Comparison of ENCODE assay signal across 8 cellular contexts in genomic region chr2:219218279-219219112, GRCh38. TPM values are rescaled to one million over a fixed set of nuclear protein-coding genes. Genes with fewer than 3 reads are reported as not detected.
DNase-seq lines count a peak whose midpoint lies in the region; ATAC-seq, FAIRE-seq and TF ChIP-seq lines count a peak whose summit lies in the region.

Gene ABCB6, minus strand, starts transcription at chr2:219218958. Its CDS starts 285 bp downstream, at chr2:219218673.

- no peak within 1 kb of the TSS for H2BK15ac ChIP-seq in H9 (ENCODE audit: low read depth, low read length)

- H3K36me3 Mint-ChIP-seq in H9 (ENCODE audit: insufficient read depth in 1 of 3, low read depth in 3 of 3) (peaks cover 25 to 59% (median 53%) of the 10 kb centered on the region in 3 experiments), astrocyte (ENCODE audit: low read depth, unreplicated experiment) (peaks cover 28% of the 10 kb centered on the region)

- H4K8ac ChIP-seq in H9 (replicated peaks; ENCODE audit: insufficient read length, low read depth, low read length) = no peak within 1 kb of the TSS

- H3K27ac ChIP-seq in H9 (ENCODE audit: insufficient read length, low read depth, low read length) (no peak within 1 kb of the TSS), astrocyte (ENCODE audit: low read depth, low read length) (peak within 1 kb of the TSS; percentile 79), right cardiac atrium (ENCODE audit: low read length) (peak within 1 kb of the TSS; percentile 79), uterus (peak within 1 kb of the TSS; percentile 61 to 82)

- H2BK20ac ChIP-seq in H9 (ENCODE audit: low read depth, low read length, poor library complexity, severe bottlenecking) = no peak within 1 kb of the TSS

- H3K27me3 ChIP-seq in H9 (ENCODE audit: insufficient read depth, low read length) (no peaks in the 10 kb centered on the region), astrocyte (ENCODE audit: insufficient read depth, low read length) (no peaks in the 10 kb centered on the region), right cardiac atrium (ENCODE audit: control insufficient read depth, insufficient read depth) (no peaks in the 10 kb centered on the region), uterus (no peaks in the 10 kb centered on the region)

- H3K27ac Mint-ChIP-seq in H9 (peak within 1 kb of the TSS; percentile 66 to 97 (median 79); a peak in 5 of 7 replicates), astrocyte (ENCODE audit: unreplicated experiment) (peak within 1 kb of the TSS; percentile 87)

- H3K4me2 ChIP-seq in H9 (ENCODE audit: insufficient read depth, insufficient read length, low read length) = peak within 1 kb of the TSS; percentile 75
- peak within 1 kb of the TSS; percentile 87 for H3K4me2 ChIP-seq in astrocyte (ENCODE audit: low read length)

- no peak within 1 kb of the TSS for H3T11ph ChIP-seq in H9 (ENCODE audit: low read length)

- peaks cover 19 to 23% of the 10 kb centered on the region in 2 experiments for H3K4me1 Mint-ChIP-seq in H9
- H3K4me1 Mint-ChIP-seq in astrocyte (ENCODE audit: low read depth, unreplicated experiment) = peaks cover 6% of the 10 kb centered on the region

- H4K5ac ChIP-seq in H9 (ENCODE audit: insufficient read length, low read depth, low read length) = no peak within 1 kb of the TSS

- H3K4ac ChIP-seq in H9 (ENCODE audit: low read depth, low read length) = no peak within 1 kb of the TSS

- H2AFZ ChIP-seq in H9 (ENCODE audit: low read length) (no peak within 1 kb of the TSS), astrocyte (ENCODE audit: low read depth, low read length) (peak within 1 kb of the TSS; percentile 71)

- H3K36me3 ChIP-seq in ES-I3 (ENCODE audit: insufficient read depth, low read length) (peaks cover 10% of the 10 kb centered on the region), astrocyte (ENCODE audit: insufficient read depth, low read length) (peaks cover 13% of the 10 kb centered on the region), uterus (no peaks in the 10 kb centered on the region)

- peak; percentile 91 for ATAC-seq in right cardiac atrium

- peak within 1 kb of the TSS; percentile 87 for H3K14ac ChIP-seq in H9 (ENCODE audit: insufficient read depth, low read length)

- no peak within 1 kb of the TSS for H3K56ac ChIP-seq in H9 (ENCODE audit: insufficient read length, low read depth, low read length)

- H3K4me3 ChIP-seq in astrocyte (ENCODE audit: insufficient read depth, low read depth, low read length) (peak within 1 kb of the TSS; percentile 60), right cardiac atrium (ENCODE audit: low read length) (peak within 1 kb of the TSS; percentile 11), uterus (peak within 1 kb of the TSS; percentile 29 to 43)

- peak; percentile 62 to 63 for TF ChIP-seq POLR2A in uterus (IDR thresholded peaks at IDR 0.05)

- intact Hi-C loops in right cardiac atrium (cut with DNase I) (no loop called here), uterus (cut with DNase I; ENCODE audit: low total_unique reads) (loop anchor here (5.0 kb wide), 1 partner anchor 36 kb away; no protein-coding TSS in a partner anchor)

- DNase-seq in H9 = peak; percentile 94
- DNase-seq in NCI-H1105 treated with DMSO at 0.1 percent for 48 hours (lab: John Stamatoyannopoulos, UW) = peak; percentile 87
- DNase-seq in T-helper 22 cell (ENCODE audit: low read depth) = peak; percentile 83
- peak; percentile 79 for DNase-seq in astrocyte (ENCODE audit: low read depth)
- DNase-seq in right cardiac atrium = peak; percentile 99 to 100 (median 99)
- DNase-seq in putamen (ENCODE audit: low spot score) = peak; percentile 96
- DNase-seq in uterus = peak; percentile 98 to 99

- no peak for FAIRE-seq in astrocyte (lab: Jason Lieb, UNC)

- H3K9ac ChIP-seq in ES-I3 (ENCODE audit: low read depth, low read length) (peak within 1 kb of the TSS; percentile 56), H9 (ENCODE audit: extremely low read depth, insufficient read length, low read length) (peak within 1 kb of the TSS; percentile 72), astrocyte (ENCODE audit: low read length) (peak within 1 kb of the TSS; percentile 73)

- no peaks in the 10 kb centered on the region for H3K79me1 ChIP-seq in H9 (ENCODE audit: insufficient read depth, low read depth, low read length, poor library complexity, severe bottlenecking)

- no peaks in the 10 kb centered on the region for H3K9me3 Mint-ChIP-seq in H9
- H3K9me3 Mint-ChIP-seq in astrocyte (ENCODE audit: unreplicated experiment) = no peaks in the 10 kb centered on the region

- H4K20me1 ChIP-seq in H9 (ENCODE audit: control insufficient read depth, insufficient read depth, insufficient read length) (no peaks in the 10 kb centered on the region), astrocyte (ENCODE audit: insufficient read depth, low read length) (peaks cover 14% of the 10 kb centered on the region)

- H4K91ac ChIP-seq in H9 (ENCODE audit: insufficient read length, low read depth, low read length) = no peak within 1 kb of the TSS

- H3K4me1 ChIP-seq in ES-I3 (ENCODE audit: insufficient read depth, low read length) = peaks cover 13% of the 10 kb centered on the region; the same call in 1 of the 2 replicates
- no peaks in the 10 kb centered on the region for H3K4me1 ChIP-seq in H9 (ENCODE audit: insufficient read depth, low read length)
- H3K4me1 ChIP-seq in astrocyte (ENCODE audit: insufficient read depth, low read length) = peaks cover 23% of the 10 kb centered on the region
- H3K4me1 ChIP-seq in right cardiac atrium (ENCODE audit: control insufficient read depth, insufficient read depth, low read length) = peaks cover 6% of the 10 kb centered on the region
- peaks cover 0 to 11% of the 10 kb centered on the region in 2 donors for H3K4me1 ChIP-seq in uterus

- H2BK120ac ChIP-seq in H9 (ENCODE audit: low read depth, low read length, poor library complexity, severe bottlenecking) = peak within 1 kb of the TSS; percentile 6

- no peak for TF ChIP-seq CTCF in H9 (conservative IDR thresholded peaks at IDR 0.05)
- no peak for TF ChIP-seq CTCF in astrocyte (IDR thresholded peaks at IDR 0.05; ENCODE audit: insufficient read depth, low read depth, low read length)
- TF ChIP-seq CTCF in uterus (IDR thresholded peaks at IDR 0.05) = peak in 1 of 4 experiments; percentile 25

- H3K18ac ChIP-seq in H9 (ENCODE audit: insufficient read length, low read depth, low read length) = peak within 1 kb of the TSS; percentile 95

- H3K9me3 ChIP-seq in ES-I3 (ENCODE audit: control insufficient read depth, insufficient read depth, low read length) (no peaks in the 10 kb centered on the region), H9 (ENCODE audit: control insufficient read depth, low read depth, low read length) (no peaks in the 10 kb centered on the region), astrocyte (ENCODE audit: insufficient read depth, low read depth, low read length) (no peaks in the 10 kb centered on the region), right cardiac atrium (ENCODE audit: control insufficient read depth, low read length) (no peaks in the 10 kb centered on the region), uterus (no peaks in the 10 kb centered on the region)

- H2AK5ac ChIP-seq in H9 (ENCODE audit: insufficient read length, low read length) = no peak within 1 kb of the TSS

- no peak within 1 kb of the TSS for H2BK12ac ChIP-seq in H9 (ENCODE audit: insufficient read length, low read depth, low read length)

- no peak within 1 kb of the TSS for H2BK5ac ChIP-seq in H9 (ENCODE audit: insufficient read length, low read length)

- WGBS in H9 (ENCODE audit: extremely low coverage, insufficient read length, low lambda C conversion rate) = no CpG with 5 or more reads among the region's 73 CpGs
- WGBS in right cardiac atrium = under 1% methylated on average over 73 of the region's 73 CpGs

- no peak within 1 kb of the TSS for H3K23ac ChIP-seq in H9 (ENCODE audit: insufficient read length, low read depth, low read length)

- H3K4me3 Mint-ChIP-seq in H9 (peak within 1 kb of the TSS; percentile 85 to 91), astrocyte (ENCODE audit: unreplicated experiment) (peak within 1 kb of the TSS; percentile 86)

- H3K79me2 ChIP-seq in H9 (ENCODE audit: insufficient read depth, low read length) = no peaks in the 10 kb centered on the region
- peaks cover 8% of the 10 kb centered on the region for H3K79me2 ChIP-seq in astrocyte (ENCODE audit: insufficient read depth, low read length)

- H3K27me3 Mint-ChIP-seq in H9 (ENCODE audit: low read depth) (peaks cover 3% of the 10 kb centered on the region; the same call in 1 of the 2 replicates), astrocyte (ENCODE audit: low read depth, unreplicated experiment) (no peaks in the 10 kb centered on the region)

- H3K23me2 ChIP-seq in H9 (ENCODE audit: insufficient read length, low read depth, low read length, poor library complexity, severe bottlenecking) = peaks cover 7% of the 10 kb centered on the region

RNA-seq across cellular contexts. Expression of gene ABCB6, which starts in this region (rescaled TPM):
- total RNA-seq in H9 (2021) = 44.6 and 46.4 TPM in 2 replicates
- 12.5 and 13.2 TPM in 2 replicates for total RNA-seq in astrocyte
- total RNA-seq in right cardiac atrium = 10 to 100 TPM; 19.4 to 30.5 (median 23.5) TPM
- polyA plus RNA-seq in right cardiac atrium = 23.4 TPM
- total RNA-seq in uterus = 10 to 100 TPM in 3 of 4 donors, 1 to 10 TPM in 1; 7.1 to 37.6 (median 27.7) TPM
